ENCODE assay signal across 25 cellular contexts in genomic region chr12:31034372-31034771, GRCh38. TPM values are rescaled to one million over a fixed set of nuclear protein-coding genes. Genes with fewer than 3 reads are reported as not detected.
DNase-seq lines count a peak whose midpoint lies in the region; ATAC-seq, FAIRE-seq and TF ChIP-seq lines count a peak whose summit lies in the region.
"Had no signal": no experiment of that assay in that cellular context is flagged by ENCODE, and none has a peak within 500 bp of the region (broad histone marks: within the 10 kb centered on the region; RNA-seq: fewer than 3 reads in every experiment).

No MANE protein-coding gene starts in this region.

- no peak for FAIRE-seq in urothelium cell line (lab: Jason Lieb, UNC)
- FAIRE-seq: A204.1, GM12878 had no signal

- no peak for TF ChIP-seq POLR2A in adrenal gland (IDR thresholded peaks at IDR 0.05)

- peaks cover 2% of the 10 kb centered on the region for H3K4me1 ChIP-seq in right cardiac atrium (ENCODE audit: control insufficient read depth, insufficient read depth, low read length)
- H3K4me1 ChIP-seq in adrenal gland (replicated peaks in 1 of 2): peaks cover 0 to 8% of the 10 kb centered on the region in 2 donors
- H3K4me1 ChIP-seq: HAP-1 had no signal

- H3K36me3 ChIP-seq in adrenal gland (replicated peaks in 1 of 2): no peaks in the 10 kb centered on the region
- H3K36me3 ChIP-seq: BLaER1 treated with 17β-estradiol and CSF1 and Interleukin-3, amounts not matched to agents 10 nM and 100 nM; HAP-1 had no signal

- H3K27me3 ChIP-seq in right cardiac atrium (ENCODE audit: control insufficient read depth, insufficient read depth) (no peaks in the 10 kb centered on the region), adrenal gland (no peaks in the 10 kb centered on the region)
- H3K27me3 ChIP-seq: BLaER1 treated with 17β-estradiol and CSF1 and Interleukin-3, amounts not matched to agents 10 nM and 100 nM had no signal

- no peaks in the 10 kb centered on the region for H3K9me3 ChIP-seq in right cardiac atrium (ENCODE audit: control insufficient read depth, low read length)
- no peaks in the 10 kb centered on the region for H3K9me3 ChIP-seq in adrenal gland (replicated peaks in 1 of 3)
- H3K9me3 ChIP-seq: BLaER1 treated with 17β-estradiol and CSF1 and Interleukin-3, amounts not matched to agents 10 nM and 100 nM; HAP-1 had no signal

- DNase-seq in right cardiac atrium (no peak), Right ventricle myocardium inferior (ENCODE audit: missing footprints) (no peak), SW480 (ENCODE audit: low spot score) (peak; percentile 82), epithelial cell of esophagus (ENCODE audit: low read depth) (peak; percentile 31), urothelium cell line (ENCODE audit: low spot score) (peak; percentile 61), EL (no peak), adrenal gland (no peak)
- DNase-seq: CD4-positive, alpha-beta T cell; GDM1; IMR-90; KG1; NCI-H1048; NCI-H1417; NCI-H1694; NCI-H2081; NCI-H2227 treated with DMSO at 0.1 percent for 48 hours; NCI-H510A; NCI-H69; SHP77 had no signal

- TF ChIP-seq CTCF in epithelial cell of esophagus (IDR thresholded peaks at IDR 0.05; ENCODE audit: insufficient read depth, low read depth, low read length, missing control alignments): no peak
- TF ChIP-seq CTCF in adrenal gland (IDR thresholded peaks at IDR 0.05): no peak

- 66% methylated on average over 3 of the region's 3 CpGs for WGBS in right cardiac atrium
- 86 to 93% (median 89%) methylated on average over 3 of the region's 3 CpGs for WGBS in adrenal gland, 4 donors

- no peak for ATAC-seq in right cardiac atrium
- no peak for ATAC-seq in Right ventricle myocardium inferior
- ATAC-seq in activated CD4-positive, CD25-positive, alpha-beta regulatory T cell treated with anti-CD3 and anti-CD28 coated beads, Interleukin-2, amount 50 U/mL, for 24 hours: no peak
- ATAC-seq: GM12878, GM23338 had no signal

- H3K4me3 ChIP-seq in right cardiac atrium (ENCODE audit: low read length) (no peak overlapping the region), epithelial cell of esophagus (ENCODE audit: low read length) (no peak overlapping the region), adrenal gland (no peak overlapping the region)
- H3K4me3 ChIP-seq: BLaER1 treated with 17β-estradiol and CSF1 and Interleukin-3, amounts not matched to agents 10 nM and 100 nM; GM12878; GM23338; HAP-1 had no signal

- H3K27ac ChIP-seq in right cardiac atrium (ENCODE audit: low read length) (peak overlapping the region; percentile 42), adrenal gland (no peak overlapping the region)
- H3K27ac ChIP-seq: BLaER1 treated with 17β-estradiol and CSF1 and Interleukin-3, amounts not matched to agents 10 nM and 100 nM had no signal

- intact Hi-C loops in right cardiac atrium (cut with DNase I) (no loop called here), Right ventricle myocardium inferior (cut with DNase I) (no loop called here), adrenal gland (cut with DNase I) (no loop called here)

RNA-seq across cellular contexts. Expression of gene DDX11, which starts 39.3 kb away (rescaled TPM):
- total RNA-seq in right cardiac atrium (10 to 100 TPM in 2 of 4 donors, 1 to 10 TPM in 2; 5.4 to 16.5 (median 10.9) TPM), Right ventricle myocardium inferior (6.5 TPM), adrenal gland (10 to 100 TPM in 6 of 8 donors, 1 to 10 TPM in 2; 4.9 to 49.1 (median 17.0) TPM)
- polyA plus RNA-seq in right cardiac atrium (7.8 TPM), adrenal gland (10 to 100 TPM in 2 of 3 donors, 1 to 10 TPM in 1; 5.4 to 40.8 (median 19.9) TPM)

Comparison
In these comparisons a context has a peak if more than half of its experiments do, and no peak if none do; other contexts are left out.
1. DNase-seq: peak in SW480 (single experiment), epithelial cell of esophagus (single experiment) and urothelium cell line (single experiment); none in right cardiac atrium (0 of 3), Right ventricle myocardium inferior (single experiment), EL (single experiment) and adrenal gland (0 of 7).